In genomic region chr10:28302668-28303488, GRCh38 we compare ENCODE assay signal across 8 cellular contexts. TPM values are rescaled to one million over a fixed set of nuclear protein-coding genes. Genes with fewer than 3 reads are reported as not detected.
DNase-seq lines count a peak whose midpoint lies in the region; ATAC-seq lines count a peak whose summit lies in the region.

Gene MPP7, minus strand, starts transcription at chr10:28303064. Its CDS starts 64,460 bp downstream, at chr10:28238604.

- POLR2A ChIA-PET in activated CD4-positive, alpha-beta T cell treated with anti-CD3 and anti-CD28 coated beads, Interleukin-2, amount 10 ng/mL, durations not matched to agents 7 days and 5 days (lab: Charles Lee): interaction anchor here (0.6 to 1.0 kb wide), 7 partner anchors 9 to 1498 kb away, joined by 3 to 6 read pairs (median 3); no protein-coding TSS in a partner anchor

- peak within 1 kb of the TSS; percentile 79 to 91 (median 84) for H3K4me2 ChIP-seq in BLaER1 treated with 17β-estradiol and CSF1 and Interleukin-3, amounts not matched to agents 10 nM and 100 nM

- no peaks in the 10 kb centered on the region for H3K9me3 ChIP-seq in BLaER1 treated with 17β-estradiol and CSF1 and Interleukin-3, amounts not matched to agents 10 nM and 100 nM (replicated peaks in 1 of 11)

- H3K4me3 Mint-ChIP-seq in activated CD4-positive, alpha-beta T cell treated with anti-CD3 and anti-CD28 coated beads, Interleukin-2, amount 10 ng/mL, durations not matched to agents 7 days and 5 days: peak within 1 kb of the TSS; percentile 93

- CTCF ChIA-PET in activated CD4-positive, alpha-beta T cell treated with anti-CD3 and anti-CD28 coated beads, Interleukin-2, amount 10 ng/mL, durations not matched to agents 7 days and 5 days (lab: Charles Lee): interaction anchor here (0.8 to 3.4 kb wide), 16 partner anchors 8 to 80 kb away, joined by 3 to 18 read pairs (median 4); no protein-coding TSS in a partner anchor

- peak within 1 kb of the TSS; percentile 76 to 90 (median 84) for H3K4me3 ChIP-seq in BLaER1 treated with 17β-estradiol and CSF1 and Interleukin-3, amounts not matched to agents 10 nM and 100 nM

- H3K9ac ChIP-seq in BLaER1 treated with 17β-estradiol and CSF1 and Interleukin-3, amounts not matched to agents 10 nM and 100 nM: peak within 1 kb of the TSS; percentile 69 to 87 (median 80)

- H3K27ac ChIP-seq in BLaER1 treated with 17β-estradiol and CSF1 and Interleukin-3, amounts not matched to agents 10 nM and 100 nM: peak within 1 kb of the TSS in 10 of 11 experiments; percentile 64 to 77 (median 69); a peak in 20 of 22 replicates
- H3K27ac ChIP-seq in layer of hippocampus (ENCODE audit: low read depth, low read length): peak within 1 kb of the TSS; percentile 65

- peaks cover 57% of the 10 kb centered on the region for H3K4me1 Mint-ChIP-seq in activated CD4-positive, alpha-beta T cell treated with anti-CD3 and anti-CD28 coated beads, Interleukin-2, amount 10 ng/mL, durations not matched to agents 7 days and 5 days

- ATAC-seq in GM19395 (IDR thresholded peaks at IDR 0.05; ENCODE audit: unreplicated experiment): peak; percentile 100
- ATAC-seq in HG03521 (IDR thresholded peaks at IDR 0.05; ENCODE audit: unreplicated experiment): peak; percentile 99

- H3K9me3 Mint-ChIP-seq in activated CD4-positive, alpha-beta T cell treated with anti-CD3 and anti-CD28 coated beads, Interleukin-2, amount 10 ng/mL, durations not matched to agents 7 days and 5 days: no peaks in the 10 kb centered on the region

- H3K36me3 Mint-ChIP-seq in activated CD4-positive, alpha-beta T cell treated with anti-CD3 and anti-CD28 coated beads, Interleukin-2, amount 10 ng/mL, durations not matched to agents 7 days and 5 days (ENCODE audit: low read depth): no peaks in the 10 kb centered on the region

- peaks cover 30% of the 10 kb centered on the region for H3K27me3 Mint-ChIP-seq in activated CD4-positive, alpha-beta T cell treated with anti-CD3 and anti-CD28 coated beads, Interleukin-2, amount 10 ng/mL, durations not matched to agents 7 days and 5 days

- peak; percentile 80 for DNase-seq in NCI-H526 treated with DMSO at 0.1 percent for 48 hours (lab: John Stamatoyannopoulos, UW)
- peak; percentile 95 for DNase-seq in activated CD4-positive, alpha-beta T cell treated with anti-CD3 and anti-CD28 coated beads, Interleukin-2, amount 10 ng/mL, durations not matched to agents 7 days and 5 days
- peak; percentile 71 for DNase-seq in cortex of kidney (lab: John Stamatoyannopoulos, UW)
- DNase-seq in stimulated activated CD4-positive, alpha-beta T cell treated with anti-CD3 and anti-CD28 coated beads, Interleukin-1b, Interleukin-23, amount 100 ng/mL, for 1 hour (ENCODE audit: low read depth in 2 of 2): peak; percentile 88 to 94

- H3K27ac Mint-ChIP-seq in activated CD4-positive, alpha-beta T cell treated with anti-CD3 and anti-CD28 coated beads, Interleukin-2, amount 10 ng/mL, durations not matched to agents 7 days and 5 days: peak within 1 kb of the TSS; percentile 70

- H3K36me3 ChIP-seq in BLaER1 treated with 17β-estradiol and CSF1 and Interleukin-3, amounts not matched to agents 10 nM and 100 nM: no peaks in the 10 kb centered on the region

- H3K27me3 ChIP-seq in BLaER1 treated with 17β-estradiol and CSF1 and Interleukin-3, amounts not matched to agents 10 nM and 100 nM: peaks cover 0 to 21% (median 15%) of the 10 kb centered on the region in 11 experiments; a peak in 12 of 22 replicates
- no peaks in the 10 kb centered on the region for H3K27me3 ChIP-seq in layer of hippocampus (ENCODE audit: control insufficient read depth, insufficient read depth, low read length)

- H3K4me1 ChIP-seq in BLaER1 treated with 17β-estradiol and CSF1 and Interleukin-3, amounts not matched to agents 10 nM and 100 nM: peaks cover 10 to 38% (median 25%) of the 10 kb centered on the region in 10 experiments

- no peaks in the 10 kb centered on the region for H4K20me1 ChIP-seq in BLaER1 treated with 17β-estradiol and CSF1 and Interleukin-3, amounts not matched to agents 10 nM and 100 nM

RNA-seq across cellular contexts. Expression of gene MPP7, which starts in this region (rescaled TPM):
- 10 to 100 TPM; 18.7 to 20.2 TPM for total RNA-seq in activated CD4-positive, alpha-beta T cell treated with anti-CD3 and anti-CD28 coated beads, Interleukin-2, amount 10 ng/mL, durations not matched to agents 7 days and 5 days

Comparison
In these comparisons a context has a peak if more than half of its experiments do, and no peak if none do; other contexts are left out.
1. Peak in every context shown above with its lines: DNase-seq, ATAC-seq, H3K4me3 ChIP-seq and H3K27ac ChIP-seq.